In genomic region chr22:50584106-50585096, GRCh38 we compare ENCODE assay signal across 14 cellular contexts. TPM values are rescaled to one million over a fixed set of nuclear protein-coding genes. Genes with fewer than 3 reads are reported as not detected.
A peak's percentile ranks its signal among the peaks of the same experiment; 100 is the strongest.
DNase-seq lines count a peak whose midpoint lies in the region; ATAC-seq and TF ChIP-seq lines count a peak whose summit lies in the region.
"Had no signal": no experiment of that assay in that cellular context is flagged by ENCODE, and none has a peak within 500 bp of the region (broad histone marks: within the 10 kb centered on the region; RNA-seq: fewer than 3 reads in every experiment).

No MANE protein-coding gene starts in this region.

- H4K5ac ChIP-seq in mesendoderm (ENCODE audit: low read length): no peak overlapping the region

- H3K79me2 ChIP-seq in GM23338 (replicated peaks; ENCODE audit: insufficient read depth) (no peaks in the 10 kb centered on the region), mesendoderm (ENCODE audit: control insufficient read depth, insufficient read depth, low read length) (peaks cover 6% of the 10 kb centered on the region)

- H3K9ac ChIP-seq in BLaER1: peak overlapping the region; percentile 93; the same call in 1 of the 2 replicates
- no peak overlapping the region for H3K9ac ChIP-seq in mesendoderm (ENCODE audit: low read length)

- peaks cover 10% of the 10 kb centered on the region for H3K27me3 Mint-ChIP-seq in GM23338 (ENCODE audit: insufficient read depth, low read depth, poor library complexity)
- peaks cover 2% of the 10 kb centered on the region for H3K27me3 Mint-ChIP-seq in activated T-helper 2 cell treated with anti-CD3 and anti-CD28 coated beads, Interferon-gamma antibody, Interleukin-2, Interleukin-4, amounts not matched to agents 10 μg/mL and 5 μg/mL and 100 μg/mL, durations not matched to agents 14 hours and 24 hours and 36 hours (ENCODE audit: low read depth)

- H3K36me3 ChIP-seq in BLaER1 (peaks cover 21% of the 10 kb centered on the region), GM23338 (ENCODE audit: insufficient read depth) (no peaks in the 10 kb centered on the region), mesendoderm (ENCODE audit: control insufficient read depth, insufficient read depth, low read length) (peaks cover 3% of the 10 kb centered on the region)
- H3K36me3 ChIP-seq: thyroid gland had no signal

- H3K9me2 ChIP-seq in GM23338 (ENCODE audit: insufficient read depth): no peaks in the 10 kb centered on the region

- H2BK15ac ChIP-seq in mesendoderm (replicated peaks; ENCODE audit: low read depth): no peak overlapping the region

- H3K18ac ChIP-seq in mesendoderm (ENCODE audit: low read length): no peak overlapping the region

- H2BK5ac ChIP-seq in mesendoderm (ENCODE audit: low read length): no peak overlapping the region

- no peak for TF ChIP-seq CTCF in GM23338 (conservative IDR thresholded peaks at IDR 0.05; ENCODE audit: low read depth in 2 of 2)

- no peak overlapping the region for H2BK120ac ChIP-seq in mesendoderm (ENCODE audit: low read depth, low read length)

- H3K27ac ChIP-seq in BLaER1: no peak overlapping the region
- no peak overlapping the region for H3K27ac ChIP-seq in GM23338 (ENCODE audit: low read depth)
- H3K27ac ChIP-seq in mesendoderm (ENCODE audit: low read depth, low read length): no peak overlapping the region
- H3K27ac ChIP-seq: thyroid gland had no signal

- H3K23ac ChIP-seq in mesendoderm (ENCODE audit: low read length): no peak overlapping the region

- no peak overlapping the region for H4K8ac ChIP-seq in mesendoderm (ENCODE audit: low read depth, low read length)

- H3K36me3 Mint-ChIP-seq in GM23338 (ENCODE audit: low read depth): no peaks in the 10 kb centered on the region; the same call in 2 of the 3 replicates
- H3K36me3 Mint-ChIP-seq in activated T-helper 2 cell treated with anti-CD3 and anti-CD28 coated beads, Interferon-gamma antibody, Interleukin-2, Interleukin-4, amounts not matched to agents 10 μg/mL and 5 μg/mL and 100 μg/mL, durations not matched to agents 14 hours and 24 hours and 36 hours (ENCODE audit: low read depth): peaks cover 17% of the 10 kb centered on the region

- H3K56ac ChIP-seq in mesendoderm (ENCODE audit: low read length): no peak overlapping the region

- H3K79me1 ChIP-seq in mesendoderm (ENCODE audit: low read length): peaks cover 7% of the 10 kb centered on the region

- H3K4me2 ChIP-seq in BLaER1: peak overlapping the region; percentile 92
- peak overlapping the region; percentile 90; the same call in 1 of the 2 replicates for H3K4me2 ChIP-seq in GM23338
- H3K4me2 ChIP-seq in mesendoderm (ENCODE audit: low read length): no peak overlapping the region

- peaks cover 7% of the 10 kb centered on the region for H3K4me1 Mint-ChIP-seq in GM23338
- H3K4me1 Mint-ChIP-seq in activated T-helper 2 cell treated with anti-CD3 and anti-CD28 coated beads, Interferon-gamma antibody, Interleukin-2, Interleukin-4, amounts not matched to agents 10 μg/mL and 5 μg/mL and 100 μg/mL, durations not matched to agents 14 hours and 24 hours and 36 hours (ENCODE audit: low read depth): peaks cover 12% of the 10 kb centered on the region

- peak overlapping the region; percentile 86 for H3K4me3 Mint-ChIP-seq in GM23338
- H3K4me3 Mint-ChIP-seq in activated T-helper 2 cell treated with anti-CD3 and anti-CD28 coated beads, Interferon-gamma antibody, Interleukin-2, Interleukin-4, amounts not matched to agents 10 μg/mL and 5 μg/mL and 100 μg/mL, durations not matched to agents 14 hours and 24 hours and 36 hours (ENCODE audit: low read depth): peak overlapping the region; percentile 94

- intact Hi-C loops in activated T-helper 2 cell treated with anti-CD3 and anti-CD28 coated beads, Interferon-gamma antibody, Interleukin-2, Interleukin-4, amounts not matched to agents 10 μg/mL and 5 μg/mL and 100 μg/mL, durations not matched to agents 14 hours and 24 hours and 36 hours (cut with micrococcal nuclease): loop anchor here (5.0 kb wide), 1 partner anchor 37 kb away; the partner anchor contains the start of gene KLHDC7B

- no CpG with 5 or more reads among the region's 23 CpGs for WGBS in mesendoderm (ENCODE audit: extremely low coverage, insufficient coverage, low lambda C conversion rate)

- DNase-seq in GM23338 (ENCODE audit: low spot score) (peak; percentile 55), mesendoderm (peak; percentile 88), NCI-H2107 (lab: John Stamatoyannopoulos, UW) (no peak), DMS153 (lab: John Stamatoyannopoulos, UW) (no peak)
- no peak for DNase-seq in activated T-helper 2 cell treated with anti-CD3 and anti-CD28 coated beads, Interferon-gamma antibody, Interleukin-2, Interleukin-4, amounts not matched to agents 10 μg/mL and 5 μg/mL and 100 μg/mL, durations not matched to agents 14 hours and 24 hours and 36 hours (ENCODE audit: low spot score)
- DNase-seq: activated CD8-positive, alpha-beta memory T cell treated with anti-CD3 and anti-CD28 coated beads, Interleukin-2, amount 50 U/mL, for 48 hours; cerebellar nuclear complex; SW 1271; thyroid gland had no signal

- no peak overlapping the region for H3K4ac ChIP-seq in mesendoderm (ENCODE audit: low read depth, low read length)

- H2AFZ ChIP-seq in GM23338: no peak overlapping the region

- H3K9me3 ChIP-seq in BLaER1: no peaks in the 10 kb centered on the region
- H3K9me3 ChIP-seq: thyroid gland had no signal

- H3K9me3 Mint-ChIP-seq in GM23338: no peaks in the 10 kb centered on the region
- H3K9me3 Mint-ChIP-seq in activated T-helper 2 cell treated with anti-CD3 and anti-CD28 coated beads, Interferon-gamma antibody, Interleukin-2, Interleukin-4, amounts not matched to agents 10 μg/mL and 5 μg/mL and 100 μg/mL, durations not matched to agents 14 hours and 24 hours and 36 hours: no peaks in the 10 kb centered on the region

- peaks cover 15% of the 10 kb centered on the region for H3F3A ChIP-seq in GM23338 (replicated peaks; ENCODE audit: low read depth)

- H3K4me3 ChIP-seq in BLaER1: no peak overlapping the region
- H3K4me3 ChIP-seq in GM23338: no peak overlapping the region
- H3K4me3 ChIP-seq in mesendoderm (ENCODE audit: low read length): no peak overlapping the region

- H3K27me3 ChIP-seq in BLaER1 (no peaks in the 10 kb centered on the region), GM23338 (ENCODE audit: insufficient read depth) (peaks cover 10% of the 10 kb centered on the region; the same call in 1 of the 2 replicates), mesendoderm (ENCODE audit: insufficient read depth, low read length, poor library complexity) (no peaks in the 10 kb centered on the region)
- H3K27me3 ChIP-seq: thyroid gland had no signal

- H4K20me1 ChIP-seq in BLaER1 (peaks cover 17% of the 10 kb centered on the region), GM23338 (replicated peaks; ENCODE audit: insufficient read depth) (peaks cover 3% of the 10 kb centered on the region; the same call in 1 of the 2 replicates)

- H3K4me1 ChIP-seq in BLaER1 (peaks cover 28% of the 10 kb centered on the region), GM23338 (ENCODE audit: insufficient read depth) (peaks cover 8% of the 10 kb centered on the region), mesendoderm (ENCODE audit: control insufficient read depth, low read depth, low read length) (peaks cover 2% of the 10 kb centered on the region)

- no peak overlapping the region for H3K27ac Mint-ChIP-seq in GM23338
- H3K27ac Mint-ChIP-seq in activated T-helper 2 cell treated with anti-CD3 and anti-CD28 coated beads, Interferon-gamma antibody, Interleukin-2, Interleukin-4, amounts not matched to agents 10 μg/mL and 5 μg/mL and 100 μg/mL, durations not matched to agents 14 hours and 24 hours and 36 hours: no peak overlapping the region

- no peak for ATAC-seq in GM23338
- no peak for ATAC-seq in GM19455 (IDR thresholded peaks at IDR 0.05; ENCODE audit: unreplicated experiment)
- ATAC-seq in GM18861 (IDR thresholded peaks at IDR 0.05; ENCODE audit: unreplicated experiment): no peak
- ATAC-seq: left lobe of liver had no signal

- H2AK5ac ChIP-seq in mesendoderm (ENCODE audit: low read length): no peak overlapping the region

RNA-seq across cellular contexts. Expression of gene CHKB, which starts 1.8 kb away (rescaled TPM):
- total RNA-seq in GM23338 (2014; rRNA removed; shearing (Covaris generic)): 51.2 and 67.0 TPM in 2 replicates
- 61.6 and 63.7 TPM in 2 replicates for polyA plus RNA-seq in GM23338 (2016; fragmentation: Nextera tagmentation; extraction: Ambion mirVana)
- 86.1 and 90.9 TPM in 2 replicates for total RNA-seq in activated T-helper 2 cell treated with anti-CD3 and anti-CD28 coated beads, Interferon-gamma antibody, Interleukin-2, Interleukin-4, amounts not matched to agents 10 μg/mL and 5 μg/mL and 100 μg/mL, durations not matched to agents 14 hours and 24 hours and 36 hours
- polyA plus RNA-seq in mesendoderm (2013, experiment 1 of 2): 28.8 TPM
- polyA plus RNA-seq in mesendoderm (2013, experiment 2 of 2): 29.1 TPM

RNA-seq across cellular contexts. Expression of gene CPT1B, which starts 6.2 kb away (rescaled TPM):
- 5.5 and 14.4 TPM in 2 replicates for total RNA-seq in GM23338 (2014; rRNA removed; shearing (Covaris generic))
- polyA plus RNA-seq in GM23338 (2016; fragmentation: Nextera tagmentation; extraction: Ambion mirVana): 5.6 and 6.4 TPM in 2 replicates
- total RNA-seq in activated T-helper 2 cell treated with anti-CD3 and anti-CD28 coated beads, Interferon-gamma antibody, Interleukin-2, Interleukin-4, amounts not matched to agents 10 μg/mL and 5 μg/mL and 100 μg/mL, durations not matched to agents 14 hours and 24 hours and 36 hours: 68.2 and 74.3 TPM in 2 replicates
- polyA plus RNA-seq in mesendoderm (2013, experiment 1 of 2): 11.7 TPM
- 11.4 TPM for polyA plus RNA-seq in mesendoderm (2013, experiment 2 of 2)

RNA-seq across cellular contexts. Expression of gene MAPK8IP2, which starts 16.2 kb away (rescaled TPM):
- total RNA-seq in GM23338 (2014; rRNA removed; shearing (Covaris generic)): 2.8 and 3.5 TPM in 2 replicates
- polyA plus RNA-seq in GM23338 (2016; fragmentation: Nextera tagmentation; extraction: Ambion mirVana): 0.15 and 0.16 TPM in 2 replicates
- total RNA-seq in activated T-helper 2 cell treated with anti-CD3 and anti-CD28 coated beads, Interferon-gamma antibody, Interleukin-2, Interleukin-4, amounts not matched to agents 10 μg/mL and 5 μg/mL and 100 μg/mL, durations not matched to agents 14 hours and 24 hours and 36 hours: 0.09 and 0.16 TPM in 2 replicates
- polyA plus RNA-seq in mesendoderm (2013, experiment 1 of 2): 0.65 TPM
- 0.83 TPM for polyA plus RNA-seq in mesendoderm (2013, experiment 2 of 2)

RNA-seq across cellular contexts. Expression of gene SYCE3, which starts 21.7 kb away (rescaled TPM):
- total RNA-seq in GM23338 (2014; rRNA removed; shearing (Covaris generic)): not detected in 2 replicates
- polyA plus RNA-seq in GM23338 (2016; fragmentation: Nextera tagmentation; extraction: Ambion mirVana): not detected in 2 replicates
- total RNA-seq in activated T-helper 2 cell treated with anti-CD3 and anti-CD28 coated beads, Interferon-gamma antibody, Interleukin-2, Interleukin-4, amounts not matched to agents 10 μg/mL and 5 μg/mL and 100 μg/mL, durations not matched to agents 14 hours and 24 hours and 36 hours: 0.62 TPM in 1 of 2 replicates, not detected in the other
- polyA plus RNA-seq in mesendoderm (2013, experiment 1 of 2): 0.21 TPM
- polyA plus RNA-seq in mesendoderm (2013, experiment 2 of 2): 0.22 TPM
- total RNA-seq: fibroblast of villous mesenchyme had no signal

RNA-seq across cellular contexts. Expression of gene KLHDC7B, which starts 38.7 kb away (rescaled TPM):
- total RNA-seq in GM23338 (2014; rRNA removed; shearing (Covaris generic)): 0.58 TPM in 1 of 2 replicates, not detected in the other
- polyA plus RNA-seq in GM23338 (2016; fragmentation: Nextera tagmentation; extraction: Ambion mirVana): not detected in 2 replicates
- 3.0 and 3.3 TPM in 2 replicates for total RNA-seq in activated T-helper 2 cell treated with anti-CD3 and anti-CD28 coated beads, Interferon-gamma antibody, Interleukin-2, Interleukin-4, amounts not matched to agents 10 μg/mL and 5 μg/mL and 100 μg/mL, durations not matched to agents 14 hours and 24 hours and 36 hours
- 0.07 TPM for polyA plus RNA-seq in mesendoderm (2013, experiment 1 of 2)
- 0.04 TPM for polyA plus RNA-seq in mesendoderm (2013, experiment 2 of 2)
- total RNA-seq: fibroblast of villous mesenchyme had no signal

Comparison
In these comparisons a context has a peak if more than half of its experiments do, and no peak if none do; other contexts are left out.
1. DNase-seq: peak in GM23338 (single experiment) and mesendoderm (single experiment); none in activated T-helper 2 cell treated with anti-CD3 and anti-CD28 coated beads, Interferon-gamma antibody, Interleukin-2, Interleukin-4, amounts not matched to agents 10 μg/mL and 5 μg/mL and 100 μg/mL, durations not matched to agents 14 hours and 24 hours and 36 hours (single experiment), NCI-H2107 (single experiment) and DMS153 (single experiment).